In the genomic region with DNA sequence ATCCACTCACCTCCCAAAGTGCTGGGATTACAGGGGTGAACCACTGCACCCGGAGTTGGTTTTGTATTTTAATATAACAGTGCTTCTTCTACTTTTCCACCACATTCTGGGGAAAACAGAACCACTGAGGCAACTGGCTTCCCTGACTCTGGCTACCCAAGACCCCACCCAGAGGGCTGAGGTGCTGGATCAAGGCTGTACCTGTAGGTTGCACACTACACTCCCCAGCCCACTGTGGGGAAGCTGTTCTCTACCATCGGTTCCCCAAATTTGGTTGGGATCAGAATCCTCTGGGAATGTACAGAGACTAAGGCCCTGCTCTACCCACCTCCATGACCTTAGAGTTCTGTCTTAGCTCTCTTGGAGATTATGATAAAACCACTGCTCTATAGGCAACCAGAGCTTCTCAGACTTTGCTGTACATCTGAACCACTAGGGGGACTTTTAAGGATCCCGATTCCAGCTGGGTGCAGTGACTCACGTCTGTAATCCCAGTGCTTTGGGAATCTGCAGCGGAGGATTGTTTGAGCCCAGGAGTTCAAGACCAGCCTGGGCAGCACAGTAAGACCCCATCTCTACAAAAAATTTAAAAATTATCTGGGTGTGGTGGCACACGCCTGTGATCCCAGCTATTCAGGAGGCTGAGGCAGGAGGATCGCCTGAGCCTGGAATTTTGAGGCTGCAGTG, we compare ENCODE assay signal across 10 cellular contexts. TPM values are rescaled to one million over a fixed set of nuclear protein-coding genes. Genes with fewer than 3 reads are reported as not detected.
DNase-seq lines count a peak whose midpoint lies in the region; ATAC-seq and TF ChIP-seq lines count a peak whose summit lies in the region.
"Had no signal": no experiment of that assay in that cellular context is flagged by ENCODE, and none has a peak within 500 bp of the region (broad histone marks: within the 10 kb centered on the region; RNA-seq: fewer than 3 reads in every experiment).

No MANE protein-coding gene starts in this region.

- no peak overlapping the region for H3K9ac ChIP-seq in MM.1S (ENCODE audit: low read length)

- no peaks in the 10 kb centered on the region for H3K9me3 Mint-ChIP-seq in neural crest cell
- H3K9me3 Mint-ChIP-seq in activated naive CD4-positive, alpha-beta T cell treated with anti-CD3 and anti-CD28 coated beads, Interleukin-2, amount 10 ng/mL, durations not matched to agents 7 days and 5 days: peaks cover 6% of the 10 kb centered on the region

- DNase-seq in GM06990 (ENCODE audit: extremely low read depth, insufficient read length): no peak
- DNase-seq in MM.1S: no peak
- peak; percentile 60 to 72 for DNase-seq in T47D (ENCODE audit: low read depth in 1 of 2, low spot score in 1 of 2)
- DNase-seq in neural crest cell (ENCODE audit: low read depth, low spot score): no peak
- DNase-seq in activated CD4-positive, alpha-beta T cell treated with anti-CD3 and anti-CD28 coated beads for 1 hour: no peak
- DNase-seq in effector CD4-positive, alpha-beta T cell: no peak
- no peak for DNase-seq in activated naive CD4-positive, alpha-beta T cell treated with anti-CD3 and anti-CD28 coated beads, Interleukin-2, amount 10 ng/mL, durations not matched to agents 7 days and 5 days
- DNase-seq: NCI-H2029 treated with DMSO at 0.1 percent for 48 hours had no signal

- H3K4me2 ChIP-seq in MM.1S (ENCODE audit: low read depth, low read length): no peak overlapping the region

- H3K27me3 ChIP-seq in GM06990 (replicated peaks; ENCODE audit: control insufficient read depth, insufficient read depth, low read length): no peaks in the 10 kb centered on the region
- no peaks in the 10 kb centered on the region for H3K27me3 ChIP-seq in MM.1S (replicated peaks; ENCODE audit: insufficient read depth, low read length)

- no peak overlapping the region for H3K4me3 Mint-ChIP-seq in neural crest cell
- H3K4me3 Mint-ChIP-seq in activated naive CD4-positive, alpha-beta T cell treated with anti-CD3 and anti-CD28 coated beads, Interleukin-2, amount 10 ng/mL, durations not matched to agents 7 days and 5 days: no peak overlapping the region

- no peaks in the 10 kb centered on the region for H3K9me2 ChIP-seq in MM.1S (replicated peaks; ENCODE audit: insufficient read depth, low read length)

- H3K36me3 ChIP-seq in GM06990 (ENCODE audit: control insufficient read depth, insufficient read depth, low read length): no peaks in the 10 kb centered on the region
- H3K36me3 ChIP-seq in MM.1S (replicated peaks; ENCODE audit: insufficient read depth, low read length): no peaks in the 10 kb centered on the region

- no peaks in the 10 kb centered on the region for H4K20me1 ChIP-seq in MM.1S (ENCODE audit: insufficient read depth, low read length)

- H3K27me3 Mint-ChIP-seq in neural crest cell (ENCODE audit: low read depth): no peaks in the 10 kb centered on the region
- H3K27me3 Mint-ChIP-seq in activated naive CD4-positive, alpha-beta T cell treated with anti-CD3 and anti-CD28 coated beads, Interleukin-2, amount 10 ng/mL, durations not matched to agents 7 days and 5 days: peaks cover 35% of the 10 kb centered on the region

- no peaks in the 10 kb centered on the region for H3K9me3 ChIP-seq in MM.1S (replicated peaks; ENCODE audit: insufficient read depth, low read length)

- no peaks in the 10 kb centered on the region for H3K4me1 ChIP-seq in MM.1S (ENCODE audit: low read length)

- H3K36me3 Mint-ChIP-seq in neural crest cell (ENCODE audit: low read depth): peaks cover 7% of the 10 kb centered on the region
- peaks cover 2% of the 10 kb centered on the region for H3K36me3 Mint-ChIP-seq in activated naive CD4-positive, alpha-beta T cell treated with anti-CD3 and anti-CD28 coated beads, Interleukin-2, amount 10 ng/mL, durations not matched to agents 7 days and 5 days

- in situ Hi-C loops in T47D (cut with HindIII; ENCODE audit: low pct_unique_long_range_greater_than_20kb, low sequenced_read_pairs): no loop called here

- ATAC-seq in GM19452 (IDR thresholded peaks at IDR 0.05; ENCODE audit: unreplicated experiment): no peak

- H3K27ac Mint-ChIP-seq in neural crest cell (ENCODE audit: unreplicated experiment): no peak overlapping the region
- no peak overlapping the region for H3K27ac Mint-ChIP-seq in activated naive CD4-positive, alpha-beta T cell treated with anti-CD3 and anti-CD28 coated beads, Interleukin-2, amount 10 ng/mL, durations not matched to agents 7 days and 5 days

- H3K27ac ChIP-seq in MM.1S (ENCODE audit: low read length): no peak overlapping the region

- TF ChIP-seq CTCF in GM06990 (IDR thresholded peaks at IDR 0.05; ENCODE audit: insufficient read depth, low read length, poor library complexity, severe bottlenecking): peak; percentile 52
- peak; percentile 30 for TF ChIP-seq CTCF in MM.1S (IDR thresholded peaks at IDR 0.05; ENCODE audit: low read length)
- TF ChIP-seq CTCF in neural crest cell (conservative IDR thresholded peaks at IDR 0.05): peak; percentile 50

- no peaks in the 10 kb centered on the region for H3K79me2 ChIP-seq in MM.1S (ENCODE audit: low read length)

- H2AFZ ChIP-seq in MM.1S (ENCODE audit: low read length): no peak overlapping the region

- H3K4me1 Mint-ChIP-seq in neural crest cell: no peaks in the 10 kb centered on the region
- H3K4me1 Mint-ChIP-seq in activated naive CD4-positive, alpha-beta T cell treated with anti-CD3 and anti-CD28 coated beads, Interleukin-2, amount 10 ng/mL, durations not matched to agents 7 days and 5 days: peaks cover 8% of the 10 kb centered on the region

- H3K4me3 ChIP-seq in GM06990 (replicated peaks; ENCODE audit: low read depth, low read length) (no peak overlapping the region), MM.1S (ENCODE audit: low read length) (no peak overlapping the region)

- CTCF ChIA-PET in activated naive CD4-positive, alpha-beta T cell treated with anti-CD3 and anti-CD28 coated beads, Interleukin-2, amount 10 ng/mL, durations not matched to agents 7 days and 5 days (lab: Charles Lee): interaction anchor here (0.6 to 2.1 kb wide), 10 partner anchors 9 to 245 kb away, joined by 3 to 5 read pairs (median 4); no protein-coding TSS in a partner anchor

- no peaks in the 10 kb centered on the region for H3F3A ChIP-seq in MM.1S (ENCODE audit: insufficient read depth, low read length)

RNA-seq across cellular contexts. Expression of gene GNG4, which starts 51.6 kb away (rescaled TPM):
- total RNA-seq in neural crest cell: 35.2 and 38.2 TPM in 2 replicates
- total RNA-seq: kidney had no signal

Comparison
In these comparisons a context has a peak if more than half of its experiments do, and no peak if none do; other contexts are left out.
1. DNase-seq: peak in T47D (2 of 2); none in GM06990 (single experiment), MM.1S (single experiment), neural crest cell (single experiment), activated CD4-positive, alpha-beta T cell treated with anti-CD3 and anti-CD28 coated beads for 1 hour (single experiment), effector CD4-positive, alpha-beta T cell (single experiment) and activated naive CD4-positive, alpha-beta T cell treated with anti-CD3 and anti-CD28 coated beads, Interleukin-2, amount 10 ng/mL, durations not matched to agents 7 days and 5 days (single experiment).
2. Peak in every context shown above with its lines, with median percentiles within 50 percentile points of each other: CTCF ChIP-seq.